ENCODE assay signal across 1 cellular context in genomic region chr2:96131818-96132745, GRCh38.
TF ChIP-seq lines count a peak whose summit lies in the region.

No MANE protein-coding gene starts in this region.

TF ChIP-seq in H1, 55 proteins besides CTCF, POLR2A, EP300 and RAD21:
- TF ChIP-seq SIX5 (IDR thresholded peaks at IDR 0.05; ENCODE audit: low read depth, low read length) (no peak), POU5F1 (IDR thresholded peaks at IDR 0.05; ENCODE audit: low read depth, low read length) (no peak), KDM4A (IDR thresholded peaks at IDR 0.05; ENCODE audit: low read depth, low read length, severe bottlenecking) (no peak), HDAC2 (IDR thresholded peaks at IDR 0.05; ENCODE audit: borderline replicate concordance in 1 of 2, low read depth in 2 of 2, low read length in 2 of 2) (no peak), SUZ12 (IDR thresholded peaks at IDR 0.05; ENCODE audit: low read length) (no peak), RBBP5 (IDR thresholded peaks at IDR 0.05; ENCODE audit: borderline replicate concordance, low read depth, low read length) (no peak), USF2 (IDR thresholded peaks at IDR 0.05; ENCODE audit: low read length) (no peak), NANOG (IDR thresholded peaks at IDR 0.05; ENCODE audit: insufficient read depth, low read depth, low read length, poor library complexity, severe bottlenecking) (no peak), RNF2 (IDR thresholded peaks at IDR 0.05; ENCODE audit: borderline replicate concordance, low read depth, low read length, missing control alignments, poor library complexity, severe bottlenecking) (no peak), CBX8 (IDR thresholded peaks at IDR 0.05; ENCODE audit: borderline replicate concordance, low read depth, low read length) (no peak), TAF7 (optimal IDR thresholded peaks at IDR 0.05; ENCODE audit: borderline replicate concordance, low read depth, low read length) (no peak), KDM1A (IDR thresholded peaks at IDR 0.05; ENCODE audit: borderline replicate concordance, low read length) (no peak), ATF2 (IDR thresholded peaks at IDR 0.05; ENCODE audit: low read length) (no peak)
- TF ChIP-seq, protein P1, sequence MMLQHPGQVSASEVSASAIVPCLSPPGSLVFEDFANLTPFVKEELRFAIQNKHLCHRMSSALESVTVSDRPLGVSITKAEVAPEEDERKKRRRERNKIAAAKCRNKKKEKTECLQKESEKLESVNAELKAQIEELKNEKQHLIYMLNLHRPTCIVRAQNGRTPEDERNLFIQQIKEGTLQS (IDR thresholded peaks at IDR 0.05; ENCODE audit: insufficient read depth, low read depth, low read length), result no peak
